Comparison of ENCODE assay signal across 8 cellular contexts in genomic region chr10:33143160-33143728, GRCh38.
DNase-seq lines count a peak whose midpoint lies in the region; ATAC-seq lines count a peak whose summit lies in the region.

No MANE protein-coding gene starts in this region.

- no peaks in the 10 kb centered on the region for H3K79me1 ChIP-seq in neuronal stem cell (ENCODE audit: low read depth, low read length)

- H2BK5ac ChIP-seq in neuronal stem cell (ENCODE audit: low read length), result no peak overlapping the region

- H2BK12ac ChIP-seq in neuronal stem cell (ENCODE audit: low read length), result no peak overlapping the region

- no CpG with 5 or more reads among the region's 5 CpGs for WGBS in neuronal stem cell (ENCODE audit: extremely low coverage in 2 of 2, insufficient read length in 2 of 2, insufficient replicate concordance in 1 of 2), 2 donors

- H3K9ac ChIP-seq in neuronal stem cell (ENCODE audit: low read depth, low read length, poor library complexity), result no peak overlapping the region

- H3K27me3 ChIP-seq in MG63, result no peaks in the 10 kb centered on the region
- H3K27me3 ChIP-seq in neuronal stem cell (ENCODE audit: control insufficient read depth in 3 of 3, insufficient read depth in 3 of 3, low read depth in 1 of 3, low read length in 3 of 3), result peaks cover 0 to 59% (median 3%) of the 10 kb centered on the region in 3 experiments

- H3K36me3 Mint-ChIP-seq in activated naive CD8-positive, alpha-beta T cell, result peaks cover 2% of the 10 kb centered on the region

- no peak overlapping the region for H3K23ac ChIP-seq in neuronal stem cell (ENCODE audit: low read depth, low read length, poor library complexity)

- no peaks in the 10 kb centered on the region for H3K9me3 ChIP-seq in MG63
- H3K9me3 ChIP-seq in neuronal stem cell (replicated peaks in 1 of 2; ENCODE audit: control insufficient read depth in 2 of 2, insufficient read depth in 1 of 2, low read depth in 1 of 2, low read length in 2 of 2), result peaks cover 1 to 7% of the 10 kb centered on the region in 2 donors

- no peak overlapping the region for H2BK15ac ChIP-seq in neuronal stem cell (ENCODE audit: low read length)

- no peak overlapping the region for H3K4me2 ChIP-seq in neuronal stem cell (ENCODE audit: insufficient read depth, low read length, poor library complexity, severe bottlenecking)

- peaks cover 3 to 6% of the 10 kb centered on the region in 2 donors for H3K4me1 ChIP-seq in neuronal stem cell (ENCODE audit: control insufficient read depth in 2 of 2, insufficient read depth in 1 of 2, low read depth in 1 of 2, low read length in 2 of 2)

- no peaks in the 10 kb centered on the region for H3K9me3 Mint-ChIP-seq in activated naive CD8-positive, alpha-beta T cell (ENCODE audit: low read depth)

- no peak overlapping the region for H3K4ac ChIP-seq in neuronal stem cell (ENCODE audit: low read length)

- no peak overlapping the region for H2BK120ac ChIP-seq in neuronal stem cell (ENCODE audit: low read depth, low read length)

- H3K27me3 Mint-ChIP-seq in activated naive CD8-positive, alpha-beta T cell, result no peaks in the 10 kb centered on the region

- no peak overlapping the region for H3K27ac ChIP-seq in neuronal stem cell (replicated peaks; ENCODE audit: low read length)

- no peak overlapping the region for H2AK5ac ChIP-seq in neuronal stem cell (ENCODE audit: low read depth, low read length)

- peak; percentile 41 for DNase-seq in COLO829 (ENCODE audit: low spot score)
- peak; percentile 71 for DNase-seq in MG63
- DNase-seq in neuronal stem cell (ENCODE audit: low spot score), result no peak
- no peak for DNase-seq in dedifferentiated amniotic fluid mesenchymal stem cell (ENCODE audit: extremely low spot score)
- DNase-seq in iPS-NIHi7 (ENCODE audit: extremely low spot score), result no peak

- peak overlapping the region; percentile 21 for H3K18ac ChIP-seq in neuronal stem cell (ENCODE audit: low read length)

- peaks cover 61% of the 10 kb centered on the region for H3K4me1 Mint-ChIP-seq in activated naive CD8-positive, alpha-beta T cell (ENCODE audit: low read depth)

- no peak overlapping the region for H4K91ac ChIP-seq in neuronal stem cell (ENCODE audit: low read depth, low read length, poor library complexity)

- H2AFZ ChIP-seq in neuronal stem cell (ENCODE audit: low read length), result no peak overlapping the region

- H3K4me3 ChIP-seq in MG63 (no peak overlapping the region), neuronal stem cell (ENCODE audit: low read length in 2 of 2) (no peak overlapping the region)

- peak overlapping the region; percentile 92 for H3K27ac Mint-ChIP-seq in activated naive CD8-positive, alpha-beta T cell

- H3K14ac ChIP-seq in neuronal stem cell (ENCODE audit: low read length), result no peak overlapping the region

- H3K4me3 Mint-ChIP-seq in activated naive CD8-positive, alpha-beta T cell, result peak overlapping the region; percentile 73

- ATAC-seq in GM18858 (IDR thresholded peaks at IDR 0.05; ENCODE audit: unreplicated experiment) (no peak), HG03354 (IDR thresholded peaks at IDR 0.05; ENCODE audit: poor library complexity, severe bottlenecking, unreplicated experiment) (no peak)

- H4K8ac ChIP-seq in neuronal stem cell (ENCODE audit: low read depth, low read length), result no peak overlapping the region

- H3K36me3 ChIP-seq in MG63 (no peaks in the 10 kb centered on the region), neuronal stem cell (replicated peaks in 1 of 2; ENCODE audit: control insufficient read depth in 2 of 2, insufficient read depth in 2 of 2, low read length in 2 of 2) (no peaks in the 10 kb centered on the region)

Comparison
In these comparisons a context has a peak if more than half of its experiments do, and no peak if none do; other contexts are left out.
1. DNase-seq: peak in COLO829 (single experiment) and MG63 (single experiment); none in neuronal stem cell (single experiment), dedifferentiated amniotic fluid mesenchymal stem cell (single experiment) and iPS-NIHi7 (single experiment).